ENCODE assay signal across 18 cellular contexts in the genomic region with DNA sequence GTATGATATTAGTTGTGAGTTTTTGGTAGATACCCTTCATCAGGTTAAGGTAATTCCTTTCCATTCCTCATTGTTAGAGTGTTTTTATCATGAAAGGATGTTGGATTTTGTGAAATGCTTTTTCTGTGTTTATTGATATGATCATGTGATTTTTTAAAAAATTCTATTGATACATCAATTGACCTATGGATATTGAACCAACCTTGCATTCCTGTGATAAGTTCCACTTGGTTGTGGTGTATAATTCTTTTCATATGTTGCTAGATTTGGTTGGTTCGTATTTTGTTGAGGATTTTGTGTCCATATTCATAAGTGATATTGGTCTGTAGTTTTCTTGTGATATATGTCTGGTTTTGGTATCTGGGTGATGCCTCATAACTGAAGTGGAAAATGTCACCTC.
"Had no signal": no experiment of that assay in that cellular context is flagged by ENCODE, and none has a peak within 500 bp of the region (broad histone marks: within the 10 kb centered on the region; RNA-seq: fewer than 3 reads in every experiment).

No MANE protein-coding gene starts in this region.

- H3K4me3 Mint-ChIP-seq: brain; natural killer cell treated with Interleukin-12 subunit alpha and Interleukin-12 subunit beta and Interleukin-15 and Interleukin-18, amount 100 ng/mL, for 72 hours had no signal

- H3K36me3 ChIP-seq: uterus had no signal

- H3K27ac Mint-ChIP-seq: brain, progenitor cell of endocrine pancreas had no signal

- H3K9me3 ChIP-seq: uterus had no signal

- H3K27me3 Mint-ChIP-seq: natural killer cell treated with Interleukin-12 subunit alpha and Interleukin-12 subunit beta and Interleukin-15 and Interleukin-18, amount 100 ng/mL, for 72 hours; progenitor cell of endocrine pancreas had no signal

- DNase-seq: central memory CD4-positive, alpha-beta T cell; effector CD8-positive, alpha-beta T cell; heart right ventricle; mesendoderm; occipital lobe; right cardiac atrium; small intestine; stimulated activated CD4-positive, alpha-beta T cell treated with anti-CD3 and anti-CD28 coated beads, Interleukin-4, amount 100 ng/mL, for 4 hours; stimulated activated CD8-positive, alpha-beta memory T cell treated with anti-CD3 and anti-CD28 coated beads, Interleukin-4, amount 100 ng/mL, for 48 hours; stimulated activated naive CD4-positive, alpha-beta T cell treated with Interleukin-2 at 50 U/mL for 16 hours; substantia nigra; uterus had no signal

- H3K4me3 ChIP-seq: gastroesophageal sphincter, heart right ventricle, tibial nerve, uterus had no signal

- H3K4me1 ChIP-seq: uterus had no signal

- H3K27me3 ChIP-seq: gastroesophageal sphincter, heart right ventricle, tibial nerve, uterus had no signal

- ATAC-seq: activated naive CD4-positive, alpha-beta T cell treated with anti-CD3 and anti-CD28 coated beads, Interleukin-2, amount 50 U/mL, for 72 hours; gastroesophageal sphincter; heart right ventricle; natural killer cell treated with Interleukin-12 subunit alpha and Interleukin-12 subunit beta and Interleukin-15 and Interleukin-18, amount 100 ng/mL, for 72 hours; right cardiac atrium had no signal

- H3K27ac ChIP-seq: gastroesophageal sphincter, heart right ventricle, tibial nerve, uterus had no signal
